ENCODE assay signal across 8 cellular contexts in genomic region chr12:57590892-57591566, GRCh38. TPM values are rescaled to one million over a fixed set of nuclear protein-coding genes. Genes with fewer than 3 reads are reported as not detected.
A peak's percentile ranks its signal among the peaks of the same experiment; 100 is the strongest.
DNase-seq lines count a peak whose midpoint lies in the region; TF ChIP-seq lines count a peak whose summit lies in the region.

TSS of gene PIP4K2C (plus strand) at chr12:57591192. CDS start at chr12:57591290, 98 bp downstream.

- peak within 1 kb of the TSS; percentile 10 for H3K27ac ChIP-seq in trophoblast cell (ENCODE audit: low read depth, low read length)
- peak within 1 kb of the TSS; percentile 55 to 90 (median 86) for H3K27ac ChIP-seq in tibial nerve

- H2AFZ ChIP-seq in trophoblast cell (ENCODE audit: insufficient read depth, low read length, poor library complexity), result peak within 1 kb of the TSS; percentile 86

- peak; percentile 9 to 63 for TF ChIP-seq EP300 in tibial nerve (IDR thresholded peaks at IDR 0.05)

- no peak for TF ChIP-seq CTCF in HFF-Myc (IDR thresholded peaks at IDR 0.05; ENCODE audit: low read depth, low read length, missing control alignments)
- no peak for TF ChIP-seq CTCF in NB4 (IDR thresholded peaks at IDR 0.05; ENCODE audit: low read depth, low read length)
- TF ChIP-seq CTCF in tibial nerve (IDR thresholded peaks at IDR 0.05), result no peak

- no CpG with 5 or more reads among the region's 61 CpGs for WGBS in trophoblast cell (ENCODE audit: extremely low coverage, insufficient coverage, insufficient read length)
- WGBS in tibial nerve, 2 donors, result 3 to 4% methylated on average over 23 to 24 of the region's 61 CpGs

- TF ChIP-seq POLR2A in GM10847 (IDR thresholded peaks at IDR 0.05; ENCODE audit: extremely low read depth, insufficient read length) (peak; percentile 80), NB4 (IDR thresholded peaks at IDR 0.05; ENCODE audit: extremely low read depth, insufficient read length) (peak; percentile 70), tibial nerve (IDR thresholded peaks at IDR 0.05) (peak in 1 of 2 donors; percentile 50)

- peaks cover 5% of the 10 kb centered on the region for H3K79me1 ChIP-seq in trophoblast cell (ENCODE audit: low read length)

- peak within 1 kb of the TSS; percentile 77 for H3K18ac ChIP-seq in trophoblast cell (ENCODE audit: low read length)

- H3K9me3 ChIP-seq in trophoblast cell (ENCODE audit: insufficient read depth, low read depth, low read length), result no peaks in the 10 kb centered on the region
- H3K9me3 ChIP-seq in tibial nerve, result no peaks in the 10 kb centered on the region

- H3K27me3 ChIP-seq in trophoblast cell (ENCODE audit: insufficient read depth, low read length) (no peaks in the 10 kb centered on the region), tibial nerve (no peaks in the 10 kb centered on the region)

- H2BK12ac ChIP-seq in trophoblast cell (ENCODE audit: low read length), result no peak within 1 kb of the TSS

- peak within 1 kb of the TSS; percentile 92 for H3K9ac ChIP-seq in trophoblast cell (ENCODE audit: low read length)

- H4K12ac ChIP-seq in trophoblast cell (ENCODE audit: low read depth, low read length), result peak within 1 kb of the TSS; percentile 79

- H3K4me2 ChIP-seq in trophoblast cell (ENCODE audit: low read length), result peak within 1 kb of the TSS; percentile 79

- intact Hi-C loops in cardiac septum (cut with DNase I), result no loop called here

- peak within 1 kb of the TSS; percentile 14 for H2BK5ac ChIP-seq in trophoblast cell (ENCODE audit: low read depth, low read length, poor library complexity)

- H3K36me3 ChIP-seq in trophoblast cell (ENCODE audit: control insufficient read depth in 1 of 2, insufficient read depth in 2 of 2, low read length in 2 of 2), result peaks cover 8 to 13% of the 10 kb centered on the region in 2 experiments
- H3K36me3 ChIP-seq in tibial nerve, result peaks cover 0 to 20% (median 0%) of the 10 kb centered on the region in 3 donors

- no peak within 1 kb of the TSS for H2AK5ac ChIP-seq in trophoblast cell (ENCODE audit: low read length)

- peak within 1 kb of the TSS; percentile 40 for H2BK120ac ChIP-seq in trophoblast cell (ENCODE audit: insufficient read depth, low read length, poor library complexity)

- peak within 1 kb of the TSS; percentile 74 for H3K4me3 ChIP-seq in HFF-Myc (replicated peaks; ENCODE audit: low read depth, low read length)
- peak within 1 kb of the TSS; percentile 74 for H3K4me3 ChIP-seq in NB4 (ENCODE audit: low read depth, low read length)
- peak within 1 kb of the TSS; percentile 96 for H3K4me3 ChIP-seq in trophoblast cell (ENCODE audit: low read depth, low read length)
- H3K4me3 ChIP-seq in tibial nerve, result peak within 1 kb of the TSS; percentile 70 to 91 (median 82)

- peak within 1 kb of the TSS; percentile 68 for H3K14ac ChIP-seq in trophoblast cell (ENCODE audit: low read length)

- H3K4me1 ChIP-seq in trophoblast cell (ENCODE audit: control insufficient read depth in 1 of 2, insufficient read depth in 2 of 2, low read length in 2 of 2), result peaks cover 4 to 11% of the 10 kb centered on the region in 2 experiments
- peaks cover 0 to 25% (median 9%) of the 10 kb centered on the region in 4 donors for H3K4me1 ChIP-seq in tibial nerve

- DNase-seq in HFF-Myc (ENCODE audit: extremely low read depth, low read depth), result no peak
- DNase-seq in NB4 (ENCODE audit: low read depth), result peak; percentile 81
- peak; percentile 88 for DNase-seq in SW480 (ENCODE audit: low spot score)
- peak; percentile 44 for DNase-seq in activated naive CD8-positive, alpha-beta T cell treated with anti-CD3 and anti-CD28 coated beads, Interleukin-2, amount 50 U/mL, for 16 hours (ENCODE audit: low read depth, low spot score)
- peak; percentile 94 for DNase-seq in cardiac septum (ENCODE audit: low spot score)
- peak; percentile 89 to 90 for DNase-seq in trophoblast cell
- DNase-seq in tibial nerve (ENCODE audit: low spot score in 2 of 2), result peak; percentile 65

- peak within 1 kb of the TSS; percentile 76 for H4K91ac ChIP-seq in trophoblast cell (ENCODE audit: low read depth, low read length)

- peak within 1 kb of the TSS; percentile 91 for H4K8ac ChIP-seq in trophoblast cell (ENCODE audit: low read depth, low read length)

- H3K23ac ChIP-seq in trophoblast cell (ENCODE audit: low read length), result no peak within 1 kb of the TSS

- H3K79me2 ChIP-seq in trophoblast cell (ENCODE audit: control insufficient read depth, insufficient read depth, low read length, poor library complexity), result peaks cover 3% of the 10 kb centered on the region

- H3K4ac ChIP-seq in trophoblast cell (ENCODE audit: low read depth, low read length), result peak within 1 kb of the TSS; percentile 71

RNA-seq across cellular contexts. Expression of gene PIP4K2C, which starts in this region (rescaled TPM):
- 17.9 TPM for total RNA-seq in cardiac septum
- polyA plus RNA-seq in trophoblast cell (2013), result 31.5 and 32.2 TPM in 2 replicates
- 10 to 100 TPM; 29.5 to 67.7 (median 35.9) TPM for total RNA-seq in tibial nerve
